In genomic region chr12:121228919-121229650, GRCh38 we compare ENCODE assay signal across 23 cellular contexts. TPM values are rescaled to one million over a fixed set of nuclear protein-coding genes. Genes with fewer than 3 reads are reported as not detected.
DNase-seq lines count a peak whose midpoint lies in the region; ATAC-seq and TF ChIP-seq lines count a peak whose summit lies in the region.
"Had no signal": no experiment of that assay in that cellular context is flagged by ENCODE, and none has a peak within 500 bp of the region (broad histone marks: within the 10 kb centered on the region; RNA-seq: fewer than 3 reads in every experiment).

No MANE protein-coding gene starts in this region.

- H3K4me3 Mint-ChIP-seq in CD4-positive, alpha-beta T cell, result no peak overlapping the region
- no peak overlapping the region for H3K4me3 Mint-ChIP-seq in dendritic cell treated with granulocyte-macrophage colony-stimulating factor and Interleukin-4, amounts not matched to agents 40 ng/mL and 50 ng/mL, for 4 days
- no peak overlapping the region for H3K4me3 Mint-ChIP-seq in activated T-helper 1 cell treated with anti-CD3 and anti-CD28 coated beads, Interleukin-12 subunit alpha, Interleukin-12 subunit beta, Interleukin-2, Interleukin-4 antibody, amounts not matched to agents 30 ng/mL and 10 ng/mL and 1 ng/mL, durations not matched to agents 14 hours and 24 hours and 36 hours
- no peak overlapping the region for H3K4me3 Mint-ChIP-seq in T-helper 2 cell treated with Interferon-gamma antibody and Interleukin-4, amounts not matched to agents 5 μg/mL and 100 μg/mL, for 36 hours
- H3K4me3 Mint-ChIP-seq: activated T-cell treated with anti-CD3 and anti-CD28 coated beads, Interleukin-2, amount 50 U/mL, for 4 hours; GM23338; nephron progenitor cell; stimulated activated effector memory CD8-positive, alpha-beta T cell treated with anti-CD3 and anti-CD28 coated beads, Interleukin-12 subunit alpha, Interleukin-12 subunit beta, amount 100 ng/mL, for 72 hours had no signal

- no peak overlapping the region for H3K4ac ChIP-seq in neuronal stem cell (ENCODE audit: low read length)

- H3K4me3 ChIP-seq in HUES6 (ENCODE audit: low read depth, low read length) (no peak overlapping the region), neuronal stem cell (ENCODE audit: low read length in 2 of 2) (peak overlapping the region in 1 of 2 donors; percentile 0)
- H3K4me3 ChIP-seq: GM23338, lung, Peyer's patch, upper lobe of left lung had no signal

- H3K4me2 ChIP-seq in neuronal stem cell (ENCODE audit: insufficient read depth, low read length, poor library complexity, severe bottlenecking), result no peak overlapping the region

- H3K27me3 ChIP-seq in CD4-positive, alpha-beta T cell (ENCODE audit: control insufficient read depth, insufficient read depth, low read length), result no peaks in the 10 kb centered on the region
- H3K27me3 ChIP-seq in HUES6 (ENCODE audit: control insufficient read depth, insufficient read depth, low read length), result no peaks in the 10 kb centered on the region
- no peaks in the 10 kb centered on the region for H3K27me3 ChIP-seq in neuronal stem cell (ENCODE audit: control insufficient read depth in 3 of 3, insufficient read depth in 3 of 3, low read depth in 1 of 3, low read length in 3 of 3)
- H3K27me3 ChIP-seq: Peyer's patch, upper lobe of left lung had no signal

- no peak overlapping the region for H4K91ac ChIP-seq in neuronal stem cell (ENCODE audit: low read depth, low read length, poor library complexity)

- H3K23ac ChIP-seq in neuronal stem cell (ENCODE audit: low read depth, low read length, poor library complexity), result peak overlapping the region; percentile 51

- H2AFZ ChIP-seq in neuronal stem cell (ENCODE audit: low read length), result no peak overlapping the region
- H2AFZ ChIP-seq: GM23338, parathyroid adenoma had no signal

- no peaks in the 10 kb centered on the region for H3K9me3 Mint-ChIP-seq in CD4-positive, alpha-beta T cell
- H3K9me3 Mint-ChIP-seq in dendritic cell treated with granulocyte-macrophage colony-stimulating factor and Interleukin-4, amounts not matched to agents 40 ng/mL and 50 ng/mL, for 4 days, result no peaks in the 10 kb centered on the region
- H3K9me3 Mint-ChIP-seq in activated T-helper 1 cell treated with anti-CD3 and anti-CD28 coated beads, Interleukin-12 subunit alpha, Interleukin-12 subunit beta, Interleukin-2, Interleukin-4 antibody, amounts not matched to agents 30 ng/mL and 10 ng/mL and 1 ng/mL, durations not matched to agents 14 hours and 24 hours and 36 hours, result no peaks in the 10 kb centered on the region
- no peaks in the 10 kb centered on the region for H3K9me3 Mint-ChIP-seq in T-helper 2 cell treated with Interferon-gamma antibody and Interleukin-4, amounts not matched to agents 5 μg/mL and 100 μg/mL, for 36 hours
- H3K9me3 Mint-ChIP-seq: activated T-cell treated with anti-CD3 and anti-CD28 coated beads, Interleukin-2, amount 50 U/mL, for 4 hours; CD4-positive, CD25-positive, alpha-beta regulatory T cell; GM23338; nephron progenitor cell; stimulated activated effector memory CD8-positive, alpha-beta T cell treated with anti-CD3 and anti-CD28 coated beads, Interleukin-12 subunit alpha, Interleukin-12 subunit beta, amount 100 ng/mL, for 72 hours had no signal

- H3K36me3 Mint-ChIP-seq in CD4-positive, alpha-beta T cell (ENCODE audit: low read depth), result peaks cover 53% of the 10 kb centered on the region
- H3K36me3 Mint-ChIP-seq in dendritic cell treated with granulocyte-macrophage colony-stimulating factor and Interleukin-4, amounts not matched to agents 40 ng/mL and 50 ng/mL, for 4 days (ENCODE audit: low read depth), result peaks cover 83% of the 10 kb centered on the region
- H3K36me3 Mint-ChIP-seq in activated T-helper 1 cell treated with anti-CD3 and anti-CD28 coated beads, Interleukin-12 subunit alpha, Interleukin-12 subunit beta, Interleukin-2, Interleukin-4 antibody, amounts not matched to agents 30 ng/mL and 10 ng/mL and 1 ng/mL, durations not matched to agents 14 hours and 24 hours and 36 hours (ENCODE audit: low read depth), result peaks cover 27% of the 10 kb centered on the region
- peaks cover 52% of the 10 kb centered on the region for H3K36me3 Mint-ChIP-seq in T-helper 2 cell treated with Interferon-gamma antibody and Interleukin-4, amounts not matched to agents 5 μg/mL and 100 μg/mL, for 36 hours (ENCODE audit: low read depth)

- WGBS in neuronal stem cell (ENCODE audit: extremely low coverage in 2 of 2, insufficient read length in 2 of 2, insufficient replicate concordance in 1 of 2), 2 donors, result no CpG with 5 or more reads among the region's 24 CpGs

- peaks cover 5% of the 10 kb centered on the region; the same call in 1 of the 2 replicates for H3K4me1 ChIP-seq in HUES6 (ENCODE audit: control insufficient read depth, insufficient read depth, low read length)
- H3K4me1 ChIP-seq in neuronal stem cell (ENCODE audit: control insufficient read depth in 2 of 2, insufficient read depth in 1 of 2, low read depth in 1 of 2, low read length in 2 of 2), result no peaks in the 10 kb centered on the region

- no peak overlapping the region for H2BK12ac ChIP-seq in neuronal stem cell (ENCODE audit: low read length)

- no peak overlapping the region for H2BK120ac ChIP-seq in neuronal stem cell (ENCODE audit: low read depth, low read length)

- peaks cover 33% of the 10 kb centered on the region for H3K4me1 Mint-ChIP-seq in CD4-positive, alpha-beta T cell (ENCODE audit: low read depth)
- no peaks in the 10 kb centered on the region for H3K4me1 Mint-ChIP-seq in dendritic cell treated with granulocyte-macrophage colony-stimulating factor and Interleukin-4, amounts not matched to agents 40 ng/mL and 50 ng/mL, for 4 days (ENCODE audit: low read depth)
- H3K4me1 Mint-ChIP-seq in activated T-helper 1 cell treated with anti-CD3 and anti-CD28 coated beads, Interleukin-12 subunit alpha, Interleukin-12 subunit beta, Interleukin-2, Interleukin-4 antibody, amounts not matched to agents 30 ng/mL and 10 ng/mL and 1 ng/mL, durations not matched to agents 14 hours and 24 hours and 36 hours (ENCODE audit: low read depth), result peaks cover 24% of the 10 kb centered on the region
- peaks cover 21% of the 10 kb centered on the region for H3K4me1 Mint-ChIP-seq in T-helper 2 cell treated with Interferon-gamma antibody and Interleukin-4, amounts not matched to agents 5 μg/mL and 100 μg/mL, for 36 hours (ENCODE audit: low read depth)
- H3K4me1 Mint-ChIP-seq: nephron progenitor cell had no signal

- H2AK5ac ChIP-seq in neuronal stem cell (ENCODE audit: low read depth, low read length), result no peak overlapping the region

- no peak for ATAC-seq in CD4-positive, alpha-beta T cell (ENCODE audit: poor library complexity)
- ATAC-seq in HG02642 (IDR thresholded peaks at IDR 0.05; ENCODE audit: poor library complexity, unreplicated experiment), result no peak
- ATAC-seq: activated T-cell treated with anti-CD3 and anti-CD28 coated beads, Interleukin-2, amount 50 U/mL, for 4 hours; stimulated activated effector memory CD8-positive, alpha-beta T cell treated with anti-CD3 and anti-CD28 coated beads, Interleukin-12 subunit alpha, Interleukin-12 subunit beta, amount 100 ng/mL, for 72 hours had no signal

- H3K9me3 ChIP-seq in CD4-positive, alpha-beta T cell (ENCODE audit: control insufficient read depth, low read length), result no peaks in the 10 kb centered on the region
- H3K9me3 ChIP-seq in HUES6 (ENCODE audit: control insufficient read depth, insufficient read depth, low read depth, low read length), result no peaks in the 10 kb centered on the region
- H3K9me3 ChIP-seq in neuronal stem cell (replicated peaks in 1 of 2; ENCODE audit: control insufficient read depth in 2 of 2, insufficient read depth in 1 of 2, low read depth in 1 of 2, low read length in 2 of 2), result no peaks in the 10 kb centered on the region
- H3K9me3 ChIP-seq: Peyer's patch, upper lobe of left lung had no signal

- H3K27ac Mint-ChIP-seq in CD4-positive, alpha-beta T cell, result peak overlapping the region; percentile 9
- peak overlapping the region; percentile 20 for H3K27ac Mint-ChIP-seq in dendritic cell treated with granulocyte-macrophage colony-stimulating factor and Interleukin-4, amounts not matched to agents 40 ng/mL and 50 ng/mL, for 4 days
- H3K27ac Mint-ChIP-seq in activated T-helper 1 cell treated with anti-CD3 and anti-CD28 coated beads, Interleukin-12 subunit alpha, Interleukin-12 subunit beta, Interleukin-2, Interleukin-4 antibody, amounts not matched to agents 30 ng/mL and 10 ng/mL and 1 ng/mL, durations not matched to agents 14 hours and 24 hours and 36 hours, result no peak overlapping the region
- H3K27ac Mint-ChIP-seq in T-helper 2 cell treated with Interferon-gamma antibody and Interleukin-4, amounts not matched to agents 5 μg/mL and 100 μg/mL, for 36 hours, result no peak overlapping the region
- H3K27ac Mint-ChIP-seq: nephron progenitor cell had no signal

- H2BK5ac ChIP-seq in neuronal stem cell (ENCODE audit: low read length), result peak overlapping the region; percentile 72

- H3K27me3 Mint-ChIP-seq in CD4-positive, alpha-beta T cell, result no peaks in the 10 kb centered on the region
- no peaks in the 10 kb centered on the region for H3K27me3 Mint-ChIP-seq in dendritic cell treated with granulocyte-macrophage colony-stimulating factor and Interleukin-4, amounts not matched to agents 40 ng/mL and 50 ng/mL, for 4 days
- H3K27me3 Mint-ChIP-seq in activated T-helper 1 cell treated with anti-CD3 and anti-CD28 coated beads, Interleukin-12 subunit alpha, Interleukin-12 subunit beta, Interleukin-2, Interleukin-4 antibody, amounts not matched to agents 30 ng/mL and 10 ng/mL and 1 ng/mL, durations not matched to agents 14 hours and 24 hours and 36 hours (ENCODE audit: insufficient read depth), result no peaks in the 10 kb centered on the region
- H3K27me3 Mint-ChIP-seq in T-helper 2 cell treated with Interferon-gamma antibody and Interleukin-4, amounts not matched to agents 5 μg/mL and 100 μg/mL, for 36 hours (ENCODE audit: low read depth), result no peaks in the 10 kb centered on the region
- H3K27me3 Mint-ChIP-seq: CD4-positive, CD25-positive, alpha-beta regulatory T cell had no signal

- peak overlapping the region; percentile 53 for H3K18ac ChIP-seq in neuronal stem cell (ENCODE audit: low read length)

- no peaks in the 10 kb centered on the region for H3K79me1 ChIP-seq in neuronal stem cell (ENCODE audit: low read depth, low read length)

- H3K14ac ChIP-seq in neuronal stem cell (ENCODE audit: low read length), result no peak overlapping the region

- H3K36me3 ChIP-seq in HUES6 (ENCODE audit: control insufficient read depth, insufficient read depth, low read length) (peaks cover 24% of the 10 kb centered on the region), neuronal stem cell (replicated peaks in 1 of 2; ENCODE audit: control insufficient read depth in 2 of 2, insufficient read depth in 2 of 2, low read length in 2 of 2) (peaks cover 3 to 24% of the 10 kb centered on the region in 2 donors)

- peak overlapping the region; percentile 26 for H3K9ac ChIP-seq in HUES6 (ENCODE audit: low read length)
- peak overlapping the region; percentile 50 for H3K9ac ChIP-seq in neuronal stem cell (ENCODE audit: low read depth, low read length, poor library complexity)
- H3K9ac ChIP-seq: parathyroid adenoma had no signal

- TF ChIP-seq CTCF in CD4-positive, alpha-beta T cell (IDR thresholded peaks at IDR 0.05), result no peak

- intact Hi-C loops in CD4-positive, alpha-beta T cell (cut with DNase I, micrococcal nuclease), result loop anchor here in 1 of 2 experiments (10.0 kb wide), 1 partner anchor 114 kb away; no protein-coding TSS in a partner anchor
- intact Hi-C loops in dendritic cell treated with granulocyte-macrophage colony-stimulating factor and Interleukin-4, amounts not matched to agents 40 ng/mL and 50 ng/mL, for 4 days (cut with micrococcal nuclease), result no loop called here
- intact Hi-C loops in activated T-helper 1 cell treated with anti-CD3 and anti-CD28 coated beads, Interleukin-12 subunit alpha, Interleukin-12 subunit beta, Interleukin-2, Interleukin-4 antibody, amounts not matched to agents 30 ng/mL and 10 ng/mL and 1 ng/mL, durations not matched to agents 14 hours and 24 hours and 36 hours (cut with micrococcal nuclease), result no loop called here

- POLR2A ChIA-PET in CD4-positive, alpha-beta T cell (lab: Charles Lee), result no interaction called here

- H4K8ac ChIP-seq in neuronal stem cell (ENCODE audit: low read depth, low read length), result no peak overlapping the region

- no peak for DNase-seq in CD4-positive, alpha-beta T cell
- DNase-seq in neuronal stem cell (ENCODE audit: low spot score), result no peak
- DNase-seq in activated T-helper 1 cell treated with anti-CD3 and anti-CD28 coated beads, Interleukin-12 subunit alpha, Interleukin-12 subunit beta, Interleukin-2, Interleukin-4 antibody, amounts not matched to agents 30 ng/mL and 10 ng/mL and 1 ng/mL, durations not matched to agents 14 hours and 24 hours and 36 hours (ENCODE audit: low spot score), result no peak
- no peak for DNase-seq in T-helper 2 cell treated with Interferon-gamma antibody and Interleukin-4, amounts not matched to agents 5 μg/mL and 100 μg/mL, for 36 hours (ENCODE audit: low spot score)
- DNase-seq: activated T-cell treated with anti-CD3 and anti-CD28 coated beads, Interleukin-2, amount 50 U/mL, for 4 hours; CD4-positive, CD25-positive, alpha-beta regulatory T cell; effector CD4-positive, alpha-beta T cell; NCI-H2081; NCI-H2227 treated with DMSO at 0.1 percent for 48 hours; NCI-H526 treated with DMSO at 0.1 percent for 48 hours; nephron progenitor cell; Peyer's patch; SIG-M5; stimulated activated CD4-positive, alpha-beta T cell treated with anti-CD3 and anti-CD28 coated beads, Interleukin-12 subunit alpha, Interleukin-12 subunit beta, amount 100 ng/mL, for 4 hours; stimulated activated CD4-positive, alpha-beta T cell treated with anti-CD3 and anti-CD28 coated beads, Interleukin-4, amount 100 ng/mL, for 24 hours; upper lobe of left lung had no signal

- CTCF ChIA-PET in CD4-positive, alpha-beta T cell (lab: Charles Lee), result interaction anchor here (0.9 kb wide), 1 partner anchor 16 kb away, joined by 6 read pairs; no protein-coding TSS in a partner anchor

- H3K27ac ChIP-seq in CD4-positive, alpha-beta T cell (ENCODE audit: low read depth, low read length), result no peak overlapping the region
- no peak overlapping the region for H3K27ac ChIP-seq in HUES6 (ENCODE audit: low read depth, low read length)
- no peak overlapping the region for H3K27ac ChIP-seq in neuronal stem cell (replicated peaks; ENCODE audit: low read length)
- H3K27ac ChIP-seq: parathyroid adenoma had no signal

- H2BK15ac ChIP-seq in neuronal stem cell (ENCODE audit: low read length), result no peak overlapping the region

RNA-seq across cellular contexts. Expression of gene P2RX4, which starts 19.2 kb away (rescaled TPM):
- 10 to 100 TPM; 36.2 to 37.4 TPM for total RNA-seq in CD4-positive, alpha-beta T cell
- 9.9 TPM for polyA plus RNA-seq in neuronal stem cell (2013, experiment 1 of 2)
- 10.7 TPM for polyA plus RNA-seq in neuronal stem cell (2013, experiment 2 of 2)
- total RNA-seq in activated T-helper 1 cell treated with anti-CD3 and anti-CD28 coated beads, Interleukin-12 subunit alpha, Interleukin-12 subunit beta, Interleukin-2, Interleukin-4 antibody, amounts not matched to agents 30 ng/mL and 10 ng/mL and 1 ng/mL, durations not matched to agents 14 hours and 24 hours and 36 hours, result 22.8 and 25.3 TPM in 2 replicates

Comparison
In these comparisons a context has a peak if more than half of its experiments do, and no peak if none do; other contexts are left out.
1. H3K27ac Mint-ChIP-seq: peak in CD4-positive, alpha-beta T cell (single experiment) and dendritic cell treated with granulocyte-macrophage colony-stimulating factor and Interleukin-4, amounts not matched to agents 40 ng/mL and 50 ng/mL, for 4 days (single experiment); none in activated T-helper 1 cell treated with anti-CD3 and anti-CD28 coated beads, Interleukin-12 subunit alpha, Interleukin-12 subunit beta, Interleukin-2, Interleukin-4 antibody, amounts not matched to agents 30 ng/mL and 10 ng/mL and 1 ng/mL, durations not matched to agents 14 hours and 24 hours and 36 hours (single experiment) and T-helper 2 cell treated with Interferon-gamma antibody and Interleukin-4, amounts not matched to agents 5 μg/mL and 100 μg/mL, for 36 hours (single experiment).